ENCODE assay signal across 8 cellular contexts in genomic region chr4:3045500-3045850, GRCh38. TPM values are rescaled to one million over a fixed set of nuclear protein-coding genes. Genes with fewer than 3 reads are reported as not detected.
A peak's percentile ranks its signal among the peaks of the same experiment; 100 is the strongest.
DNase-seq lines count a peak whose midpoint lies in the region; ATAC-seq and TF ChIP-seq lines count a peak whose summit lies in the region.

No MANE protein-coding gene starts in this region.

- intact Hi-C loops in right lobe of liver (cut with DNase I): no loop called here

- WGBS in right lobe of liver (ENCODE audit: insufficient coverage, low coverage, low lambda C conversion rate, missing lambda C conversion rate): 51% methylated on average over 10 of the region's 10 CpGs

- H3K36me3 ChIP-seq in right lobe of liver: no peaks in the 10 kb centered on the region

- no peak overlapping the region for H3K27ac ChIP-seq in right lobe of liver

- peak overlapping the region; percentile 60 for H3K4me3 Mint-ChIP-seq in stimulated activated naive CD8-positive, alpha-beta T cell treated with anti-CD3 and anti-CD28 coated beads, Interleukin-15, Interleukin-2, amounts not matched to agents 100 ng/mL and 50 ng/mL, for 24 hours

- peak; percentile 64 for DNase-seq in AG10803 (ENCODE audit: low read depth)
- peak; percentile 54 for DNase-seq in OCI-M1 (lab: John Stamatoyannopoulos, UW)
- DNase-seq in activated effector memory CD4-positive, alpha-beta T cell treated with anti-CD3 and anti-CD28 coated beads, Interleukin-2, amount 50 U/mL, for 16 hours: peak; percentile 87
- DNase-seq in right lobe of liver: peak in 2 of 3 donors; percentile 70 to 76
- DNase-seq in AG08396 (ENCODE audit: low spot score): no peak
- DNase-seq in ecto neural progenitor cell (ENCODE audit: low spot score): no peak

- H3K4me1 ChIP-seq in right lobe of liver: peaks cover 0 to 10% (median 0%) of the 10 kb centered on the region in 4 donors

- no peak overlapping the region for H3K4me3 ChIP-seq in AG10803 (ENCODE audit: low read length)
- H3K4me3 ChIP-seq in right lobe of liver: no peak overlapping the region

- peak overlapping the region; percentile 80 for H3K27ac Mint-ChIP-seq in stimulated activated naive CD8-positive, alpha-beta T cell treated with anti-CD3 and anti-CD28 coated beads, Interleukin-15, Interleukin-2, amounts not matched to agents 100 ng/mL and 50 ng/mL, for 24 hours

- peaks cover 59% of the 10 kb centered on the region for H3K4me1 Mint-ChIP-seq in stimulated activated naive CD8-positive, alpha-beta T cell treated with anti-CD3 and anti-CD28 coated beads, Interleukin-15, Interleukin-2, amounts not matched to agents 100 ng/mL and 50 ng/mL, for 24 hours (ENCODE audit: low read depth)

- peaks cover 3% of the 10 kb centered on the region for H3K27me3 Mint-ChIP-seq in stimulated activated naive CD8-positive, alpha-beta T cell treated with anti-CD3 and anti-CD28 coated beads, Interleukin-15, Interleukin-2, amounts not matched to agents 100 ng/mL and 50 ng/mL, for 24 hours

- H3K9me3 Mint-ChIP-seq in stimulated activated naive CD8-positive, alpha-beta T cell treated with anti-CD3 and anti-CD28 coated beads, Interleukin-15, Interleukin-2, amounts not matched to agents 100 ng/mL and 50 ng/mL, for 24 hours: no peaks in the 10 kb centered on the region

- no peaks in the 10 kb centered on the region for H3K27me3 ChIP-seq in right lobe of liver

- no peaks in the 10 kb centered on the region for H3K9me3 ChIP-seq in right lobe of liver

- no peak for TF ChIP-seq POLR2A in right lobe of liver (IDR thresholded peaks at IDR 0.05)

- TF ChIP-seq CTCF in AG10803 (conservative IDR thresholded peaks at IDR 0.05; ENCODE audit: low read length) (no peak), right lobe of liver (IDR thresholded peaks at IDR 0.05) (no peak)

- ATAC-seq in right lobe of liver: peak in 3 of 4 donors; percentile 9 to 44 (median 17)
- ATAC-seq in GM19023 (IDR thresholded peaks at IDR 0.05; ENCODE audit: unreplicated experiment): no peak

- H3K36me3 Mint-ChIP-seq in stimulated activated naive CD8-positive, alpha-beta T cell treated with anti-CD3 and anti-CD28 coated beads, Interleukin-15, Interleukin-2, amounts not matched to agents 100 ng/mL and 50 ng/mL, for 24 hours (ENCODE audit: low read depth): peaks cover 4% of the 10 kb centered on the region

RNA-seq across cellular contexts. Expression of gene HTT-AS, which starts 28.9 kb away (rescaled TPM):
- not detected for total RNA-seq in right lobe of liver

RNA-seq across cellular contexts. Expression of gene HTT, which starts 29.0 kb away (rescaled TPM):
- total RNA-seq in right lobe of liver: 10 to 100 TPM; 25.5 to 37.8 (median 30.3) TPM

Comparison
In these comparisons a context has a peak if more than half of its experiments do, and no peak if none do; other contexts are left out.
1. DNase-seq: peak in AG10803 (single experiment), OCI-M1 (single experiment), activated effector memory CD4-positive, alpha-beta T cell treated with anti-CD3 and anti-CD28 coated beads, Interleukin-2, amount 50 U/mL, for 16 hours (single experiment) and right lobe of liver (2 of 3); none in AG08396 (single experiment) and ecto neural progenitor cell (single experiment).